In the genomic region with DNA sequence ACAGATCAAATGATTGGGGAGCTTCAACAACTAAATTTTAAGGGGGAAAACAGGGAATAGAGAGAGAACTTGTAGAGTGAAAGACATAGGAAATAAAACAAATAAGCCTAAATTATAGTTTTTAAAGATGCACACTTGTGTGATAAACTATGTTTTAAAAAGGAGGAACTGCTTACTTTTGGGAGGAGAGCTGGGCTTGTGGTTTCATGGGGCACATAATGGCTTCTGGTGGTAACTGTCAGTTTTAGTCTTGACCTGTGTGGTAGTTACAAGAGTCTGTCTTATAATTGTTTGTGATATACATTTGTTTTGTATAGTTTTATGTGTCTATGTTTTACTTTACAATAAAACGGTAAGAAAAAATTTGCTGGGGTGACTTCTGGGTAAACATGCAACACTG, we compare ENCODE assay signal across 22 cellular contexts.
A peak's percentile ranks its signal among the peaks of the same experiment; 100 is the strongest.
DNase-seq lines count a peak whose midpoint lies in the region; ATAC-seq and TF ChIP-seq lines count a peak whose summit lies in the region.
"Had no signal": no experiment of that assay in that cellular context is flagged by ENCODE, and none has a peak within 500 bp of the region (broad histone marks: within the 10 kb centered on the region; RNA-seq: fewer than 3 reads in every experiment).

No MANE protein-coding gene starts in this region.

- peak overlapping the region; percentile 57 for H3K4me2 ChIP-seq in SU-DHL-6 (ENCODE audit: low read depth, low read length, poor library complexity, severe bottlenecking)
- H3K4me2 ChIP-seq: SK-N-SH had no signal

- H3K27ac ChIP-seq in SU-DHL-6 (ENCODE audit: low read depth, low read length): peak overlapping the region; percentile 86
- H3K27ac ChIP-seq: right atrium auricular region had no signal

- H3K9me3 Mint-ChIP-seq in Caco-2 (ENCODE audit: unreplicated experiment): no peaks in the 10 kb centered on the region
- H3K9me3 Mint-ChIP-seq: HFFc6; naive B cell; stimulated activated naive CD8-positive, alpha-beta T cell treated with anti-CD3 and anti-CD28 coated beads, Interleukin-15, amount 100 ng/mL, for 72 hours had no signal

- H3K4me1 Mint-ChIP-seq in Caco-2 (ENCODE audit: low read depth, unreplicated experiment): no peaks in the 10 kb centered on the region
- H3K4me1 Mint-ChIP-seq: B cell; naive B cell; stimulated activated naive CD8-positive, alpha-beta T cell treated with anti-CD3 and anti-CD28 coated beads, Interleukin-15, amount 100 ng/mL, for 72 hours had no signal

- peaks cover 2% of the 10 kb centered on the region for H3K27me3 Mint-ChIP-seq in Caco-2 (ENCODE audit: insufficient read depth, unreplicated experiment)
- H3K27me3 Mint-ChIP-seq: naive B cell; stimulated activated naive CD8-positive, alpha-beta T cell treated with anti-CD3 and anti-CD28 coated beads, Interleukin-15, amount 100 ng/mL, for 72 hours had no signal

- DNase-seq in KBM-7 (peak; percentile 71), D341Med (ENCODE audit: low spot score) (no peak), NCI-H2107 (lab: John Stamatoyannopoulos, UW) (no peak), Caco-2 (no peak)
- DNase-seq: activated CD4-positive, CD25-positive, alpha-beta regulatory T cell; activated CD8-positive, alpha-beta memory T cell treated with anti-CD3 and anti-CD28 coated beads, Interleukin-2, amount 50 U/mL, for 48 hours; caudate nucleus; head of caudate nucleus; HFFc6; naive B cell; NCI-H1694 treated with DMSO at 0.1 percent for 48 hours; NCI-H69; SK-N-SH; stimulated activated naive CD8-positive, alpha-beta T cell treated with anti-CD3 and anti-CD28 coated beads, Interleukin-15, amount 100 ng/mL, for 72 hours had no signal

- H3K36me3 ChIP-seq in SU-DHL-6 (ENCODE audit: low read length): 0 out of 2 replicates have a peak, but pooled peaks cover 3% of the 10 kb centered on the region
- H3K36me3 ChIP-seq in Caco-2 (ENCODE audit: control insufficient read depth, insufficient read depth, low read length): no peaks in the 10 kb centered on the region
- H3K36me3 ChIP-seq: right atrium auricular region had no signal

- H3K4me3 ChIP-seq in SU-DHL-6 (ENCODE audit: insufficient read depth, low read length, poor library complexity, severe bottlenecking) (peak overlapping the region; percentile 26), Caco-2 (ENCODE audit: low read depth, low read length) (no peak overlapping the region)
- H3K4me3 ChIP-seq: right atrium auricular region had no signal

- H3K9me2 ChIP-seq in SU-DHL-6 (replicated peaks; ENCODE audit: insufficient read depth, low read length): no peaks in the 10 kb centered on the region
- H3K9me2 ChIP-seq: SK-N-SH had no signal

- H3F3A ChIP-seq in SU-DHL-6 (ENCODE audit: insufficient read depth): peaks cover 34% of the 10 kb centered on the region

- H3K9ac ChIP-seq in SU-DHL-6 (ENCODE audit: low read length): peak overlapping the region; percentile 34
- H3K9ac ChIP-seq: SK-N-SH had no signal

- H3K27ac Mint-ChIP-seq in Caco-2 (ENCODE audit: unreplicated experiment): no peak overlapping the region
- H3K27ac Mint-ChIP-seq: activated naive CD8-positive, alpha-beta T cell; B cell; HFFc6; naive B cell; stimulated activated naive CD8-positive, alpha-beta T cell treated with anti-CD3 and anti-CD28 coated beads, Interleukin-15, amount 100 ng/mL, for 72 hours had no signal

- H3K9me3 ChIP-seq in SU-DHL-6 (ENCODE audit: insufficient read depth, low read length) (no peaks in the 10 kb centered on the region), Caco-2 (no peaks in the 10 kb centered on the region)
- H3K9me3 ChIP-seq: right atrium auricular region, SK-N-SH had no signal

- intact Hi-C loops in Caco-2 (cut with micrococcal nuclease; ENCODE audit: unreplicated experiment): no loop called here

- no peaks in the 10 kb centered on the region for H4K20me1 ChIP-seq in SU-DHL-6 (ENCODE audit: low read depth, low read length)

- H3K27me3 ChIP-seq in SU-DHL-6 (ENCODE audit: low read length) (no peaks in the 10 kb centered on the region), Caco-2 (replicated peaks; ENCODE audit: control insufficient read depth, insufficient read depth, low read length) (no peaks in the 10 kb centered on the region)
- H3K27me3 ChIP-seq: right atrium auricular region had no signal

- H3K36me3 Mint-ChIP-seq in Caco-2 (ENCODE audit: insufficient read depth, unreplicated experiment): no peaks in the 10 kb centered on the region
- H3K36me3 Mint-ChIP-seq: activated naive CD8-positive, alpha-beta T cell; naive B cell had no signal

- ATAC-seq in GM18867 (IDR thresholded peaks at IDR 0.05; ENCODE audit: unreplicated experiment): peak; percentile 47
- ATAC-seq in HG02678 (IDR thresholded peaks at IDR 0.05; ENCODE audit: unreplicated experiment): peak; percentile 40
- no peak for ATAC-seq in GM18505 (IDR thresholded peaks at IDR 0.05; ENCODE audit: unreplicated experiment)
- ATAC-seq: left lobe of liver; stimulated activated naive CD8-positive, alpha-beta T cell treated with anti-CD3 and anti-CD28 coated beads, Interleukin-15, amount 100 ng/mL, for 72 hours had no signal

- peak overlapping the region; percentile 83 for H2AFZ ChIP-seq in SU-DHL-6 (ENCODE audit: low read depth, low read length, severe bottlenecking)

- no TSS peak for BruUV-seq in Caco-2 (replicated peaks; lab: Mats Ljungman, UMichigan)

- no peak for TF ChIP-seq CTCF in SU-DHL-6 (IDR thresholded peaks at IDR 0.05; ENCODE audit: insufficient read depth, low read length, poor library complexity, severe bottlenecking)
- TF ChIP-seq CTCF in Caco-2 (IDR thresholded peaks at IDR 0.05; ENCODE audit: insufficient read depth in 1 of 2, low read depth in 1 of 2, low read length in 1 of 2, severe bottlenecking in 1 of 2, unreplicated experiment in 1 of 2): no peak

- CTCF ChIA-PET in Caco-2 (lab: Charles Lee): no interaction called here

- POLR2A ChIA-PET in Caco-2 (lab: Charles Lee): no interaction called here

- H3K4me3 Mint-ChIP-seq in Caco-2 (ENCODE audit: unreplicated experiment): no peak overlapping the region
- H3K4me3 Mint-ChIP-seq: activated naive CD8-positive, alpha-beta T cell; B cell; HFFc6; naive B cell; stimulated activated naive CD8-positive, alpha-beta T cell treated with anti-CD3 and anti-CD28 coated beads, Interleukin-15, amount 100 ng/mL, for 72 hours had no signal

- no peak for TF ChIP-seq POLR2A in GM18505 (IDR thresholded peaks at IDR 0.05; ENCODE audit: borderline replicate concordance, extremely low read depth, insufficient read depth, insufficient read length)

- no peaks in the 10 kb centered on the region for H3K79me2 ChIP-seq in SU-DHL-6 (ENCODE audit: insufficient read depth, low read length)

- no peaks in the 10 kb centered on the region for H3K4me1 ChIP-seq in Caco-2
- H3K4me1 ChIP-seq: right atrium auricular region had no signal

- in situ Hi-C loops in KBM-7 (cut with MboI; ENCODE audit: low pct_unique_long_range_greater_than_20kb, low sequenced_read_pairs): no loop called here
